ENCODE assay signal across 24 cellular contexts in genomic region chr17:50467855-50468119, GRCh38. TPM values are rescaled to one million over a fixed set of nuclear protein-coding genes. Genes with fewer than 3 reads are reported as not detected.
DNase-seq lines count a peak whose midpoint lies in the region; ATAC-seq, FAIRE-seq and TF ChIP-seq lines count a peak whose summit lies in the region.
"Had no signal": no experiment of that assay in that cellular context is flagged by ENCODE, and none has a peak within 500 bp of the region (broad histone marks: within the 10 kb centered on the region; RNA-seq: fewer than 3 reads in every experiment).

No MANE protein-coding gene starts in this region.

- no peak overlapping the region for H3K9ac ChIP-seq in skeletal muscle tissue (ENCODE audit: low read depth in 1 of 3, low read length in 3 of 3)
- H3K9ac ChIP-seq: SK-N-SH had no signal

- H3K4me1 ChIP-seq in CD8-positive, alpha-beta T cell (ENCODE audit: insufficient read depth, low read length), result peaks cover 11% of the 10 kb centered on the region
- peaks cover 47 to 62% (median 48%) of the 10 kb centered on the region in 3 donors for H3K4me1 ChIP-seq in skeletal muscle tissue (ENCODE audit: control insufficient read depth in 3 of 3, insufficient read depth in 3 of 3, low read length in 3 of 3)

- peaks cover 9% of the 10 kb centered on the region for H3K4me1 Mint-ChIP-seq in CD8-positive, alpha-beta T cell (ENCODE audit: low read depth)
- H3K4me1 Mint-ChIP-seq in T-helper 17 cell (peaks cover 14% of the 10 kb centered on the region), memory B cell (peaks cover 34% of the 10 kb centered on the region)

- no peaks in the 10 kb centered on the region for H3K9me3 ChIP-seq in CD8-positive, alpha-beta T cell (ENCODE audit: low read length)
- H3K9me3 ChIP-seq in T-helper 17 cell (ENCODE audit: control insufficient read depth, low read length, poor library complexity, severe bottlenecking), result no peaks in the 10 kb centered on the region
- no peaks in the 10 kb centered on the region for H3K9me3 ChIP-seq in skeletal muscle tissue (ENCODE audit: control insufficient read depth in 3 of 3, low read length in 3 of 3)
- H3K9me3 ChIP-seq: heart left ventricle, SK-N-SH, tibial nerve had no signal

- peaks cover 10% of the 10 kb centered on the region for H3K27me3 ChIP-seq in CD8-positive, alpha-beta T cell (ENCODE audit: insufficient read depth, low read length)
- peaks cover 0 to 9% (median 4%) of the 10 kb centered on the region in 3 donors for H3K27me3 ChIP-seq in skeletal muscle tissue (ENCODE audit: control insufficient read depth in 3 of 3, insufficient read depth in 3 of 3, low read length in 3 of 3)

- no peak overlapping the region for H3K27ac Mint-ChIP-seq in CD8-positive, alpha-beta T cell
- peak overlapping the region; percentile 41 for H3K27ac Mint-ChIP-seq in T-helper 17 cell
- H3K27ac Mint-ChIP-seq in memory B cell, result peak overlapping the region; percentile 76
- H3K27ac Mint-ChIP-seq: activated CD4-positive, alpha-beta T cell treated with anti-CD3 and anti-CD28 coated beads for 36 hours had no signal

- peak overlapping the region; percentile 11 for H3K4me3 Mint-ChIP-seq in CD8-positive, alpha-beta T cell
- peak overlapping the region; percentile 50 for H3K4me3 Mint-ChIP-seq in T-helper 17 cell
- peak overlapping the region; percentile 82 for H3K4me3 Mint-ChIP-seq in memory B cell
- H3K4me3 Mint-ChIP-seq: activated CD4-positive, alpha-beta T cell treated with anti-CD3 and anti-CD28 coated beads for 36 hours had no signal

- ATAC-seq in CD8-positive, alpha-beta T cell, result no peak
- ATAC-seq in T-helper 17 cell (no peak), memory B cell (ENCODE audit: low read depth) (no peak)
- ATAC-seq: activated CD4-positive, alpha-beta T cell treated with anti-CD3 and anti-CD28 coated beads for 36 hours had no signal

- peaks cover 24% of the 10 kb centered on the region for H3K27me3 Mint-ChIP-seq in CD8-positive, alpha-beta T cell (ENCODE audit: low read depth)
- peaks cover 14% of the 10 kb centered on the region for H3K27me3 Mint-ChIP-seq in T-helper 17 cell
- H3K27me3 Mint-ChIP-seq in memory B cell, result peaks cover 2% of the 10 kb centered on the region

- H3K9me3 Mint-ChIP-seq in CD8-positive, alpha-beta T cell, result no peaks in the 10 kb centered on the region
- H3K9me3 Mint-ChIP-seq in memory B cell, result no peaks in the 10 kb centered on the region

- no peak for TF ChIP-seq POLR2A in GM12891 (IDR thresholded peaks at IDR 0.05; ENCODE audit: low read depth, low read length)

- POLR2A ChIA-PET in CD8-positive, alpha-beta T cell (lab: Charles Lee), result no interaction called here

- TF ChIP-seq CTCF in CD8-positive, alpha-beta T cell (IDR thresholded peaks at IDR 0.05), result no peak

- no peak overlapping the region for H3K4me3 ChIP-seq in CD8-positive, alpha-beta T cell (ENCODE audit: low read depth, low read length)
- peak overlapping the region in 2 of 3 donors; percentile 7 to 64 for H3K4me3 ChIP-seq in skeletal muscle tissue (ENCODE audit: low read length in 3 of 3)
- H3K4me3 ChIP-seq: tibial nerve had no signal

- H3K36me3 ChIP-seq in CD8-positive, alpha-beta T cell (ENCODE audit: insufficient read depth, low read length), result no peaks in the 10 kb centered on the region
- H3K36me3 ChIP-seq in skeletal muscle tissue (ENCODE audit: control insufficient read depth in 3 of 3, insufficient read depth in 3 of 3, low read length in 3 of 3), result peaks cover 0 to 7% (median 7%) of the 10 kb centered on the region in 3 donors
- H3K36me3 ChIP-seq: heart left ventricle had no signal

- intact Hi-C loops in CD8-positive, alpha-beta T cell (cut with DNase I, micrococcal nuclease), result no loop called here

- CTCF ChIA-PET in CD8-positive, alpha-beta T cell (lab: Charles Lee), result interaction anchor here (2.7 kb wide), 1 partner anchor 11 kb away, joined by 13 read pairs; the partner anchor contains the start of gene RSAD1

- no peak overlapping the region for H3K27ac ChIP-seq in CD8-positive, alpha-beta T cell (ENCODE audit: low read depth, low read length)
- no peak overlapping the region for H3K27ac ChIP-seq in skeletal muscle tissue (ENCODE audit: low read depth, low read length)
- H3K27ac ChIP-seq: heart left ventricle, skin epidermis, tibial nerve had no signal

- peaks cover 6% of the 10 kb centered on the region for H3K36me3 Mint-ChIP-seq in CD8-positive, alpha-beta T cell
- H3K36me3 Mint-ChIP-seq in T-helper 17 cell (ENCODE audit: low read depth) (peaks cover 5% of the 10 kb centered on the region), memory B cell (peaks cover 26% of the 10 kb centered on the region)

- no peak for FAIRE-seq in GM12891 (lab: Jason Lieb, UNC)
- FAIRE-seq: kidney had no signal

- DNase-seq in CD8-positive, alpha-beta T cell, result no peak
- DNase-seq in T-helper 17 cell (no peak), memory B cell (ENCODE audit: low spot score in 2 of 2) (no peak), GM12891 (ENCODE audit: insufficient read length, low spot score) (no peak), DMS 273 treated with DMSO at 0.1 percent for 48 hours (lab: John Stamatoyannopoulos, UW) (no peak), NCI-H2196 treated with DMSO at 0.1 percent for 48 hours (lab: John Stamatoyannopoulos, UW; ENCODE audit: unreplicated experiment) (no peak)
- DNase-seq: activated CD4-positive, alpha-beta T cell treated with anti-CD3 and anti-CD28 coated beads for 36 hours; activated CD8-positive, alpha-beta memory T cell treated with anti-CD3 and anti-CD28 coated beads for 24 hours; activated gamma-delta T cell; effector CD8-positive, alpha-beta T cell; heart left ventricle; Karpas-422; NCI-H1436 treated with DMSO at 0.1 percent for 48 hours; NCI-H2107; NCI-H446 treated with DMSO at 0.1 percent for 48 hours; SK-N-SH; stimulated activated CD8-positive, alpha-beta memory T cell treated with anti-CD3 and anti-CD28 coated beads, Interleukin-4, amount 100 ng/mL, for 48 hours had no signal

TF ChIP-seq in GM12891, 5 proteins besides CTCF, POLR2A, EP300 and RAD21:
- TF ChIP-seq TAF1 (IDR thresholded peaks at IDR 0.05; ENCODE audit: low read depth, low read length) (no peak), POLR2AphosphoS5 (IDR thresholded peaks at IDR 0.05; ENCODE audit: low read depth, low read length) (no peak), PAX5 (IDR thresholded peaks at IDR 0.05; ENCODE audit: insufficient read depth, low read length, severe bottlenecking) (no peak), SPI1 (IDR thresholded peaks at IDR 0.05; ENCODE audit: low read depth, low read length) (no peak), POU2F2 (IDR thresholded peaks at IDR 0.05; ENCODE audit: low read depth, low read length) (no peak)

RNA-seq across cellular contexts. Expression of gene CHAD, which starts 0.9 kb away (rescaled TPM):
- not detected for total RNA-seq in CD8-positive, alpha-beta T cell
- total RNA-seq in T-helper 17 cell, result not detected
- total RNA-seq in skeletal muscle tissue, result 1.6 TPM
- not detected for polyA plus RNA-seq in GM12891 (2012; ENCODE audit: low read depth, missing spikeins)
- total RNA-seq: activated CD4-positive, alpha-beta T cell treated with anti-CD3 and anti-CD28 coated beads for 36 hours; fibroblast of villous mesenchyme; pulmonary artery endothelial cell; T-helper 2 cell treated with Interferon-gamma antibody and Interleukin-4, amounts not matched to agents 100 ng/mL and 5 ng/mL, for 36 hours; tibial nerve had no signal
- polyA plus RNA-seq: SK-N-SH had no signal

RNA-seq across cellular contexts. Expression of gene RSAD1, which starts 10.9 kb away (rescaled TPM):
- 10 to 100 TPM; 46.4 to 46.9 TPM for total RNA-seq in CD8-positive, alpha-beta T cell
- 10 to 100 TPM; 49.2 to 59.6 TPM for total RNA-seq in T-helper 17 cell
- total RNA-seq in skeletal muscle tissue, result 12.0 TPM
- polyA plus RNA-seq in GM12891 (2012; ENCODE audit: low read depth, missing spikeins), result 7.8 TPM

RNA-seq across cellular contexts. Expression of gene MYCBPAP, which starts 40.5 kb away (rescaled TPM):
- total RNA-seq in CD8-positive, alpha-beta T cell, result 1 to 10 TPM; 3.4 to 3.5 TPM
- 1 to 10 TPM; 1.2 to 1.3 TPM for total RNA-seq in T-helper 17 cell
- under 0.01 TPM for total RNA-seq in skeletal muscle tissue
- 2.4 TPM for polyA plus RNA-seq in GM12891 (2012; ENCODE audit: low read depth, missing spikeins)

RNA-seq across cellular contexts. Expression of gene ACSF2, which starts 41.8 kb away (rescaled TPM):
- total RNA-seq in CD8-positive, alpha-beta T cell, result 10 to 100 TPM; 12.5 to 12.9 TPM
- total RNA-seq in T-helper 17 cell (10 to 100 TPM; 16.4 to 21.8 TPM), skeletal muscle tissue (51.1 TPM)
- polyA plus RNA-seq in GM12891 (2012; ENCODE audit: low read depth, missing spikeins), result 13.0 TPM

Comparison
In these comparisons a context has a peak if more than half of its experiments do, and no peak if none do; other contexts are left out.
1. H3K4me3 Mint-ChIP-seq: peak in every context shown above with its lines; median percentile 82 in memory B cell; 50 in T-helper 17 cell; 11 in CD8-positive, alpha-beta T cell.